ENCODE assay signal across 2 cellular contexts in genomic region chr19:35002037-35002535, GRCh38.
TF ChIP-seq lines count a peak whose summit lies in the region.

No MANE protein-coding gene starts in this region.

TF ChIP-seq in HEK293, 187 proteins besides CTCF, POLR2A, EP300 and RAD21:
- TF ChIP-seq SCRT2 (tag by site-specific recombination; IDR thresholded peaks at IDR 0.05) (peak; percentile 80), ZNF121 (tag by site-specific recombination; IDR thresholded peaks at IDR 0.05) (no peak)
TF ChIP-seq in HEK293: peak in this region for 1.

TF ChIP-seq in K562, 482 proteins besides CTCF, POLR2A, EP300 and RAD21:
- no peak for TF ChIP-seq ZNF324 (CRISPR knock-in tag; IDR thresholded peaks at IDR 0.05)
- TF ChIP-seq TEAD1 (CRISPR knock-in tag; IDR thresholded peaks at IDR 0.05) = no peak
